In the genomic region with DNA sequence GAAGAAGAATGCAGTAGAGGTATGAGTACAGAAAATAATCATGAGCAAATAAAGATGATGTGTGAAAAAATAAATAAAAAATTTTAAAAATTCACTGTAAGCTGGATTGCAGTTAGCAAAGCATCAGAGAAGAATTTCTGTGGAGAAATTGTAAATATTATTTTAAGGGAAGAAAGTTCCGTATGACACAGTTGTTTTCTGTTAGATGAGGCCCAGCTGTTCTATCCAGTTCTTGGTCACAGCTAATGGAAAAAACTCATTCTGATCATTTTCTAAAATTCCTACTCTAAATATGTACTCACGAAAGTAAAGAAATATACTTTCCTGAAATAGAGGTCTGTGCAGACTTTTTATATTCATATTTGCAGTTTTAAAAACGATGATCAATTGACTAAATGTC, we compare ENCODE assay signal across 15 cellular contexts.
"Had no signal": no experiment of that assay in that cellular context is flagged by ENCODE, and none has a peak within 500 bp of the region (broad histone marks: within the 10 kb centered on the region; RNA-seq: fewer than 3 reads in every experiment).

No MANE protein-coding gene starts in this region.

- H3K27ac ChIP-seq: parathyroid adenoma, right lobe of liver, spleen, upper lobe of right lung had no signal

- H3K36me3 ChIP-seq: right lobe of liver, spleen, upper lobe of right lung had no signal

- H3K9ac ChIP-seq: parathyroid adenoma had no signal

- H3K27me3 ChIP-seq: right lobe of liver, spleen, upper lobe of right lung had no signal

- DNase-seq: activated CD4-positive, alpha-beta T cell treated with anti-CD3 and anti-CD28 coated beads for 36 hours; activated CD4-positive, alpha-beta T cell treated with anti-CD3 and anti-CD28 coated beads, Interleukin-2, amount 50 U/mL, for 48 hours; activated gamma-delta T cell treated with Interleukin-2 at 50 U/mL for 16 hours; amniotic stem cell; caudate nucleus; effector CD4-positive, alpha-beta T cell; mesenchymal stem cell; mucosa of descending colon; naive thymus-derived CD4-positive, alpha-beta T cell; right lobe of liver; spleen; stimulated activated naive B cell treated with anti-CD40 and anti-IgM and Interleukin-4, amounts not matched to agents 10 μg/mL and 1 μg/mL and 100 μg/mL, for 72 hours; upper lobe of right lung had no signal

- H3K4me3 ChIP-seq: coronary artery, mucosa of descending colon, right lobe of liver, spleen, upper lobe of right lung had no signal

- H3K4me1 ChIP-seq: parathyroid adenoma, right lobe of liver, spleen, upper lobe of right lung had no signal

- H3K9me3 ChIP-seq: mucosa of descending colon, right lobe of liver, spleen, upper lobe of right lung had no signal
